Comparison of ENCODE assay signal across 1 cellular context in the genomic region with DNA sequence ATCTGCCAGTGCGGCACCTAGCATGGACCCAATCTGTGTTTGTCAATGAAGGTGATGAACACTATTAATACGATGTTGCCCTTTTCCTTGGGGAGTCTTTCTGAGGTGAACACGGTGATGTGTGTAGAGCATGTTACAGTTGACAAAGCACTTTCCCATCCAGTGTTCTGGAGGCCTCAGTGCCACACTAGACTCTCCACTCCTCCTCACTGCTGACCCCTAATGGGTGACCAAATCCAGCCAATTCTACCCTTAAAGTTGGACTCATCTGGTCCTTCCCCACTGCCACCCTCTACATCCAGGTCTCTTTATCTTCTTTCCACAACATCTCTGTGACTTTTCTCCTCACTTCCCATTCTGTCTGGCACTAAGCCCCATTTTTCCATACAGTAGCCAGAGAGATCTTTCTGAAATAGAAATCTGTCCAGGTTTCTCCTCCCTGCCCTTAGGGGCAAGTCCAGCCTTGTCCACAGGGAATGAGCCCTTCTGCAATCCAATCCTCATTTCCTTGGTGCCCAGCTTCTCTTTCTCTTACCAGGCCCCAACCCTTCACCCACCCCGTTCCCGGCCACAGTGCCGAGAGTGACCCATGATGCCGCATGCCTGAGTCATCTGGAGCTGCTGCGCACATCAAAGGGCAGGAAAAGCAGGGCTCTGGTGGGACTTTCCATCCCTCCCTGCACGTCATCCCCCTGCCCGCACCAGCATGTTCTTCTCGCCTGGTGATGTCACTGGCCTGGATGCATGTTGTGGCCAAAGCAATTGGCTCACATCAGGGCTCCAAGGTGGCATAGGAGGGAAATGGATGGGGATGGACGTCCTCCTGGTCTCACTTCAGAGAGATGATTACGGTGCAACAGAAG.
TF ChIP-seq lines count a peak whose summit lies in the region.

No MANE protein-coding gene starts in this region.

TF ChIP-seq in HepG2, 621 proteins besides CTCF, POLR2A, EP300 and RAD21 (continued from another document):
- TF ChIP-seq, protein P1, sequence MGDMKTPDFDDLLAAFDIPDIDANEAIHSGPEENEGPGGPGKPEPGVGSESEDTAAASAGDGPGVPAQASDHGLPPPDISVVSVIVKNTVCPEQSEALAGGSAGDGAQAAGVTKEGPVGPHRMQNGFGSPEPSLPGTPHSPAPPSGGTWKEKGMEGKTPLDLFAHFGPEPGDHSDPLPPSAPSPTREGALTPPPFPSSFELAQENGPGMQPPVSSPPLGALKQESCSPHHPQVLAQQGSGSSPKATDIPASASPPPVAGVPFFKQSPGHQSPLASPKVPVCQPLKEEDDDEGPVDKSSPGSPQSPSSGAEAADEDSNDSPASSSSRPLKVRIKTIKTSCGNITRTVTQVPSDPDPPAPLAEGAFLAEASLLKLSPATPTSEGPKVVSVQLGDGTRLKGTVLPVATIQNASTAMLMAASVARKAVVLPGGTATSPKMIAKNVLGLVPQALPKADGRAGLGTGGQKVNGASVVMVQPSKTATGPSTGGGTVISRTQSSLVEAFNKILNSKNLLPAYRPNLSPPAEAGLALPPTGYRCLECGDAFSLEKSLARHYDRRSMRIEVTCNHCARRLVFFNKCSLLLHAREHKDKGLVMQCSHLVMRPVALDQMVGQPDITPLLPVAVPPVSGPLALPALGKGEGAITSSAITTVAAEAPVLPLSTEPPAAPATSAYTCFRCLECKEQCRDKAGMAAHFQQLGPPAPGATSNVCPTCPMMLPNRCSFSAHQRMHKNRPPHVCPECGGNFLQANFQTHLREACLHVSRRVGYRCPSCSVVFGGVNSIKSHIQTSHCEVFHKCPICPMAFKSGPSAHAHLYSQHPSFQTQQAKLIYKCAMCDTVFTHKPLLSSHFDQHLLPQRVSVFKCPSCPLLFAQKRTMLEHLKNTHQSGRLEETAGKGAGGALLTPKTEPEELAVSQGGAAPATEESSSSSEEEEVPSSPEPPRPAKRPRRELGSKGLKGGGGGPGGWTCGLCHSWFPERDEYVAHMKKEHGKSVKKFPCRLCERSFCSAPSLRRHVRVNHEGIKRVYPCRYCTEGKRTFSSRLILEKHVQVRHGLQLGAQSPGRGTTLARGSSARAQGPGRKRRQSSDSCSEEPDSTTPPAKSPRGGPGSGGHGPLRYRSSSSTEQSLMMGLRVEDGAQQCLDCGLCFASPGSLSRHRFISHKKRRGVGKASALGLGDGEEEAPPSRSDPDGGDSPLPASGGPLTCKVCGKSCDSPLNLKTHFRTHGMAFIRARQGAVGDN (CRISPR knock-in tag; IDR thresholded peaks at IDR 0.05) = peak; percentile 44
- TF ChIP-seq, protein P2, sequence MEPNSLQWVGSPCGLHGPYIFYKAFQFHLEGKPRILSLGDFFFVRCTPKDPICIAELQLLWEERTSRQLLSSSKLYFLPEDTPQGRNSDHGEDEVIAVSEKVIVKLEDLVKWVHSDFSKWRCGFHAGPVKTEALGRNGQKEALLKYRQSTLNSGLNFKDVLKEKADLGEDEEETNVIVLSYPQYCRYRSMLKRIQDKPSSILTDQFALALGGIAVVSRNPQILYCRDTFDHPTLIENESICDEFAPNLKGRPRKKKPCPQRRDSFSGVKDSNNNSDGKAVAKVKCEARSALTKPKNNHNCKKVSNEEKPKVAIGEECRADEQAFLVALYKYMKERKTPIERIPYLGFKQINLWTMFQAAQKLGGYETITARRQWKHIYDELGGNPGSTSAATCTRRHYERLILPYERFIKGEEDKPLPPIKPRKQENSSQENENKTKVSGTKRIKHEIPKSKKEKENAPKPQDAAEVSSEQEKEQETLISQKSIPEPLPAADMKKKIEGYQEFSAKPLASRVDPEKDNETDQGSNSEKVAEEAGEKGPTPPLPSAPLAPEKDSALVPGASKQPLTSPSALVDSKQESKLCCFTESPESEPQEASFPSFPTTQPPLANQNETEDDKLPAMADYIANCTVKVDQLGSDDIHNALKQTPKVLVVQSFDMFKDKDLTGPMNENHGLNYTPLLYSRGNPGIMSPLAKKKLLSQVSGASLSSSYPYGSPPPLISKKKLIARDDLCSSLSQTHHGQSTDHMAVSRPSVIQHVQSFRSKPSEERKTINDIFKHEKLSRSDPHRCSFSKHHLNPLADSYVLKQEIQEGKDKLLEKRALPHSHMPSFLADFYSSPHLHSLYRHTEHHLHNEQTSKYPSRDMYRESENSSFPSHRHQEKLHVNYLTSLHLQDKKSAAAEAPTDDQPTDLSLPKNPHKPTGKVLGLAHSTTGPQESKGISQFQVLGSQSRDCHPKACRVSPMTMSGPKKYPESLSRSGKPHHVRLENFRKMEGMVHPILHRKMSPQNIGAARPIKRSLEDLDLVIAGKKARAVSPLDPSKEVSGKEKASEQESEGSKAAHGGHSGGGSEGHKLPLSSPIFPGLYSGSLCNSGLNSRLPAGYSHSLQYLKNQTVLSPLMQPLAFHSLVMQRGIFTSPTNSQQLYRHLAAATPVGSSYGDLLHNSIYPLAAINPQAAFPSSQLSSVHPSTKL (CRISPR knock-in tag; IDR thresholded peaks at IDR 0.05) = peak; percentile 27; the same call in 1 of the 2 replicates
- peak; percentile 51; the same call in 1 of the 2 replicates for TF ChIP-seq TCF7 (IDR thresholded peaks at IDR 0.05; ENCODE audit: low read depth)
- TF ChIP-seq HNRNPL (IDR thresholded peaks at IDR 0.05; ENCODE audit: low read depth, low read length) = 0 out of 2 replicates have a peak, but pooled peaks have one; percentile 67
- TF ChIP-seq ZNF431 (CRISPR knock-in tag; IDR thresholded peaks at IDR 0.05; ENCODE audit: borderline replicate concordance, low read depth) = no peak
- TF ChIP-seq, protein P3, sequence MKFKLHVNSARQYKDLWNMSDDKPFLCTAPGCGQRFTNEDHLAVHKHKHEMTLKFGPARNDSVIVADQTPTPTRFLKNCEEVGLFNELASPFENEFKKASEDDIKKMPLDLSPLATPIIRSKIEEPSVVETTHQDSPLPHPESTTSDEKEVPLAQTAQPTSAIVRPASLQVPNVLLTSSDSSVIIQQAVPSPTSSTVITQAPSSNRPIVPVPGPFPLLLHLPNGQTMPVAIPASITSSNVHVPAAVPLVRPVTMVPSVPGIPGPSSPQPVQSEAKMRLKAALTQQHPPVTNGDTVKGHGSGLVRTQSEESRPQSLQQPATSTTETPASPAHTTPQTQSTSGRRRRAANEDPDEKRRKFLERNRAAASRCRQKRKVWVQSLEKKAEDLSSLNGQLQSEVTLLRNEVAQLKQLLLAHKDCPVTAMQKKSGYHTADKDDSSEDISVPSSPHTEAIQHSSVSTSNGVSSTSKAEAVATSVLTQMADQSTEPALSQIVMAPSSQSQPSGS (CRISPR knock-in tag; IDR thresholded peaks at IDR 0.05) = no peak
- no peak for TF ChIP-seq HHEX (CRISPR knock-in tag; IDR thresholded peaks at IDR 0.05)
